24 cellular contexts compared by ENCODE assay signal in the genomic region with DNA sequence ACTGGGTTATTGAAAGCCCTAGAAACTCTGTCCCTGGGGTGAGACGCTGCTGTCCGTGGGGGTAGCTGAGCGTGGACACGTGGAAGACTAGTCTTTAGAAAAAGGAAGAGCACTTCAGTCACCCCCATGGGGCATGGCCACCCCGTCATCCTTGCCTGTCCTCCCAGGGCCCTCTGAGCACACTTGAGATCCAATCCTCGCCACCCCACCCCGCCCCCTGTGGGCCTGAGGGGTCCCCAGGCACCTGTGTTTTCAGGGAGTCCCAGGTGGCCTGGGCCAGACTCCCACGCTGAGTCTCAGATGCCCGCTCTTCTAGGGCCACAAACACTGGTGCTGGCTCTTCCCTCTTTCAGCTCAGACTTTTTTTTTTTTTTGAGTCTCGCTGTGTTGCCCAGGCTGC. TPM values are rescaled to one million over a fixed set of nuclear protein-coding genes. Genes with fewer than 3 reads are reported as not detected.
DNase-seq lines count a peak whose midpoint lies in the region; ATAC-seq and TF ChIP-seq lines count a peak whose summit lies in the region.
"Had no signal": no experiment of that assay in that cellular context is flagged by ENCODE, and none has a peak within 500 bp of the region (broad histone marks: within the 10 kb centered on the region; RNA-seq: fewer than 3 reads in every experiment).

No MANE protein-coding gene starts in this region.

- no peak overlapping the region for H3K27ac Mint-ChIP-seq in GM23338
- no peak overlapping the region for H3K27ac Mint-ChIP-seq in activated naive CD8-positive, alpha-beta T cell treated with anti-CD3 and anti-CD28 coated beads, Interleukin-2, amount 10 ng/mL, durations not matched to agents 7 days and 5 days
- H3K27ac Mint-ChIP-seq in naive thymus-derived CD8-positive, alpha-beta T cell = peak overlapping the region in 6 of 10 donors; percentile 6 to 63 (median 43)
- H3K27ac Mint-ChIP-seq: activated naive CD4-positive, alpha-beta T cell treated with anti-CD3 and anti-CD28 coated beads, Interleukin-2, amount 50 U/mL, for 72 hours; dendritic cell treated with granulocyte-macrophage colony-stimulating factor and Interleukin-4, amounts not matched to agents 40 ng/mL and 50 ng/mL, for 4 days; T-helper 2 cell treated with Interferon-gamma antibody and Interleukin-4, amounts not matched to agents 5 μg/mL and 100 μg/mL, for 36 hours had no signal

- H3K4me1 ChIP-seq in BLaER1 (peaks cover 92% of the 10 kb centered on the region), GM23338 (ENCODE audit: insufficient read depth) (peaks cover 13% of the 10 kb centered on the region; the same call in 1 of the 2 replicates), foreskin keratinocyte (no peaks in the 10 kb centered on the region), testis (peaks cover 3% of the 10 kb centered on the region)

- H3K27ac ChIP-seq in BLaER1 (no peak overlapping the region), GM23338 (ENCODE audit: low read depth) (no peak overlapping the region), foreskin keratinocyte (no peak overlapping the region), testis (no peak overlapping the region)
- H3K27ac ChIP-seq: brain microvascular endothelial cell, WERI-Rb-1 had no signal

- 88 to 90% methylated on average over 9 to 10 of the region's 10 CpGs for WGBS in testis, 2 donors

- peaks cover 40% of the 10 kb centered on the region for H3K79me2 ChIP-seq in GM23338 (replicated peaks; ENCODE audit: insufficient read depth)

- H3K9ac ChIP-seq in BLaER1 = no peak overlapping the region

- H3K9me2 ChIP-seq in GM23338 (ENCODE audit: insufficient read depth) = no peaks in the 10 kb centered on the region

- intact Hi-C loops in testis (cut with DNase I; ENCODE audit: low total_unique reads) = no loop called here

- TF ChIP-seq CTCF in GM23338 (conservative IDR thresholded peaks at IDR 0.05; ENCODE audit: low read depth in 2 of 2) (no peak), foreskin keratinocyte (conservative IDR thresholded peaks at IDR 0.05) (no peak), testis (IDR thresholded peaks at IDR 0.05) (no peak)

- H3K27me3 ChIP-seq in BLaER1 = peaks cover 49% of the 10 kb centered on the region
- H3K27me3 ChIP-seq in GM23338 (ENCODE audit: insufficient read depth) = no peaks in the 10 kb centered on the region
- H3K27me3 ChIP-seq in foreskin keratinocyte = no peaks in the 10 kb centered on the region
- H3K27me3 ChIP-seq in testis = no peaks in the 10 kb centered on the region

- peak overlapping the region; percentile 72; the same call in 1 of the 3 replicates for H3K4me3 Mint-ChIP-seq in GM23338
- H3K4me3 Mint-ChIP-seq in activated naive CD8-positive, alpha-beta T cell treated with anti-CD3 and anti-CD28 coated beads, Interleukin-2, amount 10 ng/mL, durations not matched to agents 7 days and 5 days = peak overlapping the region; percentile 14
- peak overlapping the region; percentile 4 to 83 (median 59) for H3K4me3 Mint-ChIP-seq in naive thymus-derived CD8-positive, alpha-beta T cell
- H3K4me3 Mint-ChIP-seq: dendritic cell treated with granulocyte-macrophage colony-stimulating factor and Interleukin-4, amounts not matched to agents 40 ng/mL and 50 ng/mL, for 4 days; T-helper 2 cell treated with Interferon-gamma antibody and Interleukin-4, amounts not matched to agents 5 μg/mL and 100 μg/mL, for 36 hours had no signal

- H4K20me1 ChIP-seq in BLaER1 = peaks cover 15% of the 10 kb centered on the region
- peaks cover 25% of the 10 kb centered on the region for H4K20me1 ChIP-seq in GM23338 (replicated peaks; ENCODE audit: insufficient read depth)

- H3K36me3 ChIP-seq in BLaER1 (no peaks in the 10 kb centered on the region; the same call in 1 of the 2 replicates), GM23338 (ENCODE audit: insufficient read depth) (no peaks in the 10 kb centered on the region), testis (ENCODE audit: low read depth, missing control alignments) (no peaks in the 10 kb centered on the region)
- H3K36me3 ChIP-seq: brain microvascular endothelial cell had no signal

- peaks cover 18% of the 10 kb centered on the region for H3K36me3 Mint-ChIP-seq in GM23338 (ENCODE audit: low read depth)
- no peaks in the 10 kb centered on the region for H3K36me3 Mint-ChIP-seq in activated naive CD8-positive, alpha-beta T cell treated with anti-CD3 and anti-CD28 coated beads, Interleukin-2, amount 10 ng/mL, durations not matched to agents 7 days and 5 days
- H3K36me3 Mint-ChIP-seq in naive thymus-derived CD8-positive, alpha-beta T cell = peaks cover 0 to 21% (median 0%) of the 10 kb centered on the region in 3 donors
- H3K36me3 Mint-ChIP-seq: activated naive CD4-positive, alpha-beta T cell treated with anti-CD3 and anti-CD28 coated beads, Interleukin-2, amount 50 U/mL, for 72 hours had no signal

- H3K4me3 ChIP-seq in BLaER1 (no peak overlapping the region), GM23338 (no peak overlapping the region), testis (no peak overlapping the region)

- DNase-seq in GM23338 (ENCODE audit: low spot score) (no peak), foreskin keratinocyte (no peak), DMS79 treated with DMSO at 0.1 percent for 48 hours (lab: John Stamatoyannopoulos, UW) (no peak), testis (no peak), GM03348 (ENCODE audit: low spot score) (no peak)
- no peak for DNase-seq in activated naive CD8-positive, alpha-beta T cell treated with anti-CD3 and anti-CD28 coated beads, Interleukin-2, amount 10 ng/mL, durations not matched to agents 7 days and 5 days
- DNase-seq in naive thymus-derived CD8-positive, alpha-beta T cell = no peak
- DNase-seq: activated CD4-positive, alpha-beta T cell treated with anti-CD3 and anti-CD28 coated beads, Interleukin-2, amount 50 U/mL, for 48 hours; activated T-cell treated with anti-CD3 and anti-CD28 coated beads for 4 hours; brain microvascular endothelial cell; H7; head of caudate nucleus; NCI-H1105; WERI-Rb-1 had no signal

- H3K4me2 ChIP-seq in BLaER1 (peak overlapping the region; percentile 90), GM23338 (no peak overlapping the region)

- TF ChIP-seq POLR2A in testis (IDR thresholded peaks at IDR 0.05) = no peak

- H3K4me1 Mint-ChIP-seq in GM23338 = peaks cover 16% of the 10 kb centered on the region
- peaks cover 8% of the 10 kb centered on the region for H3K4me1 Mint-ChIP-seq in activated naive CD8-positive, alpha-beta T cell treated with anti-CD3 and anti-CD28 coated beads, Interleukin-2, amount 10 ng/mL, durations not matched to agents 7 days and 5 days
- peaks cover 14 to 23% (median 20%) of the 10 kb centered on the region in 4 donors for H3K4me1 Mint-ChIP-seq in naive thymus-derived CD8-positive, alpha-beta T cell

- no peaks in the 10 kb centered on the region; the same call in 2 of the 3 replicates for H3K9me3 Mint-ChIP-seq in GM23338
- no peaks in the 10 kb centered on the region for H3K9me3 Mint-ChIP-seq in activated naive CD8-positive, alpha-beta T cell treated with anti-CD3 and anti-CD28 coated beads, Interleukin-2, amount 10 ng/mL, durations not matched to agents 7 days and 5 days
- H3K9me3 Mint-ChIP-seq in naive thymus-derived CD8-positive, alpha-beta T cell = no peaks in the 10 kb centered on the region
- H3K9me3 Mint-ChIP-seq: activated naive CD4-positive, alpha-beta T cell treated with anti-CD3 and anti-CD28 coated beads, Interleukin-2, amount 50 U/mL, for 72 hours; dendritic cell treated with granulocyte-macrophage colony-stimulating factor and Interleukin-4, amounts not matched to agents 40 ng/mL and 50 ng/mL, for 4 days; T-helper 2 cell treated with Interferon-gamma antibody and Interleukin-4, amounts not matched to agents 5 μg/mL and 100 μg/mL, for 36 hours had no signal

- H3K9me3 ChIP-seq in BLaER1 (no peaks in the 10 kb centered on the region), testis (no peaks in the 10 kb centered on the region)

- no peak overlapping the region for H2AFZ ChIP-seq in GM23338

- peaks cover 15% of the 10 kb centered on the region for H3K27me3 Mint-ChIP-seq in GM23338 (ENCODE audit: insufficient read depth, low read depth, poor library complexity)
- H3K27me3 Mint-ChIP-seq in activated naive CD8-positive, alpha-beta T cell treated with anti-CD3 and anti-CD28 coated beads, Interleukin-2, amount 10 ng/mL, durations not matched to agents 7 days and 5 days = peaks cover 6% of the 10 kb centered on the region
- peaks cover 0 to 6% (median 3%) of the 10 kb centered on the region in 5 donors for H3K27me3 Mint-ChIP-seq in naive thymus-derived CD8-positive, alpha-beta T cell

- POLR2A ChIA-PET in activated naive CD8-positive, alpha-beta T cell treated with anti-CD3 and anti-CD28 coated beads, Interleukin-2, amount 10 ng/mL, durations not matched to agents 7 days and 5 days (lab: Charles Lee) = no interaction called here
- POLR2A ChIA-PET in naive thymus-derived CD8-positive, alpha-beta T cell (lab: Charles Lee) = no interaction called here

- ATAC-seq in GM23338 = no peak
- no peak for ATAC-seq in activated naive CD8-positive, alpha-beta T cell treated with anti-CD3 and anti-CD28 coated beads, Interleukin-2, amount 10 ng/mL, durations not matched to agents 7 days and 5 days (ENCODE audit: low read depth)
- ATAC-seq in naive thymus-derived CD8-positive, alpha-beta T cell = no peak
- ATAC-seq in foreskin keratinocyte = no peak
- ATAC-seq: activated naive CD4-positive, alpha-beta T cell treated with anti-CD3 and anti-CD28 coated beads, Interleukin-2, amount 50 U/mL, for 72 hours; Panc1 had no signal

- peaks cover 13% of the 10 kb centered on the region for H3F3A ChIP-seq in GM23338 (replicated peaks; ENCODE audit: low read depth)

RNA-seq across cellular contexts. Expression of a gene that starts 2.5 kb away (rescaled TPM):
- 36.9 and 42.3 TPM in 2 replicates for total RNA-seq in GM23338 (2014; rRNA removed; shearing (Covaris generic))
- 22.5 and 26.2 TPM in 2 replicates for polyA plus RNA-seq in GM23338 (2016; fragmentation: Nextera tagmentation; extraction: Ambion mirVana)
- 10 to 100 TPM; 24.3 to 24.4 TPM for total RNA-seq in activated naive CD8-positive, alpha-beta T cell treated with anti-CD3 and anti-CD28 coated beads, Interleukin-2, amount 10 ng/mL, durations not matched to agents 7 days and 5 days
- 10 to 100 TPM; 29.8 to 33.9 TPM for total RNA-seq in naive thymus-derived CD8-positive, alpha-beta T cell
- 10 to 100 TPM in 1 of 3 donors, 1 to 10 TPM in 2; 7.8 to 11.3 (median 9.2) TPM for polyA plus RNA-seq in naive thymus-derived CD8-positive, alpha-beta T cell
- 26.0 and 28.3 TPM in 2 replicates for total RNA-seq in foreskin keratinocyte
- 23.7 and 27.3 TPM in 2 replicates for polyA plus RNA-seq in foreskin keratinocyte
- 100 to 1,000 TPM in 1 of 2 donors, 10 to 100 TPM in 1; 86.4 to 123 TPM for total RNA-seq in testis
- polyA plus RNA-seq in testis (ENCODE audit: insufficient read depth, low read depth, low replicate concordance) = 142 TPM

RNA-seq across cellular contexts. Expression of a gene that starts 33.6 kb away (rescaled TPM):
- total RNA-seq in GM23338 (2014; rRNA removed; shearing (Covaris generic)) = 2.8 and 5.1 TPM in 2 replicates
- polyA plus RNA-seq in GM23338 (2016; fragmentation: Nextera tagmentation; extraction: Ambion mirVana) (1.7 and 2.1 TPM in 2 replicates), foreskin keratinocyte (not detected in 2 replicates), testis (ENCODE audit: insufficient read depth, low read depth, low replicate concordance) (7.8 TPM)
- not detected for total RNA-seq in activated naive CD8-positive, alpha-beta T cell treated with anti-CD3 and anti-CD28 coated beads, Interleukin-2, amount 10 ng/mL, durations not matched to agents 7 days and 5 days
- total RNA-seq in naive thymus-derived CD8-positive, alpha-beta T cell = not detected
- not detected for polyA plus RNA-seq in naive thymus-derived CD8-positive, alpha-beta T cell
- total RNA-seq in foreskin keratinocyte (not detected in 2 replicates), testis (10 to 100 TPM; 16.9 to 18.1 TPM)
- total RNA-seq: activated naive CD4-positive, alpha-beta T cell treated with anti-CD3 and anti-CD28 coated beads, Interleukin-2, amount 50 U/mL, for 72 hours; endothelial cell of umbilical vein; LHCN-M2; liver; NCI-H460; omental fat pad had no signal
- polyA plus RNA-seq: endothelial cell of umbilical vein had no signal

RNA-seq across cellular contexts. Expression of a gene that starts 49.2 kb away (rescaled TPM):
- 0.16 TPM in 1 of 2 replicates, not detected in the other for total RNA-seq in GM23338 (2014; rRNA removed; shearing (Covaris generic))
- polyA plus RNA-seq in GM23338 (2016; fragmentation: Nextera tagmentation; extraction: Ambion mirVana) (0.21 and 0.24 TPM in 2 replicates), foreskin keratinocyte (0.01 TPM in 1 of 2 replicates, not detected in the other), testis (ENCODE audit: insufficient read depth, low read depth, low replicate concordance) (24.9 TPM)
- not detected for total RNA-seq in activated naive CD8-positive, alpha-beta T cell treated with anti-CD3 and anti-CD28 coated beads, Interleukin-2, amount 10 ng/mL, durations not matched to agents 7 days and 5 days
- total RNA-seq in naive thymus-derived CD8-positive, alpha-beta T cell = not detected
- polyA plus RNA-seq in naive thymus-derived CD8-positive, alpha-beta T cell = not detected
- total RNA-seq in foreskin keratinocyte (0.03 and 0.07 TPM in 2 replicates), testis (10 to 100 TPM; 16.4 to 25.5 TPM)
- total RNA-seq: activated naive CD4-positive, alpha-beta T cell treated with anti-CD3 and anti-CD28 coated beads, Interleukin-2, amount 50 U/mL, for 72 hours; endothelial cell of umbilical vein; H7; LHCN-M2; NCI-H460 had no signal
- polyA plus RNA-seq: endothelial cell of umbilical vein had no signal

Comparison
In these comparisons a context has a peak if more than half of its experiments do, and no peak if none do; other contexts are left out.
1. H3K27ac Mint-ChIP-seq: peak in naive thymus-derived CD8-positive, alpha-beta T cell (6 of 10); none in GM23338 (single experiment) and activated naive CD8-positive, alpha-beta T cell treated with anti-CD3 and anti-CD28 coated beads, Interleukin-2, amount 10 ng/mL, durations not matched to agents 7 days and 5 days (single experiment).
2. H3K4me3 Mint-ChIP-seq: peak in every context shown above with its lines; median percentile 72 in GM23338; 59 in naive thymus-derived CD8-positive, alpha-beta T cell; 14 in activated naive CD8-positive, alpha-beta T cell treated with anti-CD3 and anti-CD28 coated beads, Interleukin-2, amount 10 ng/mL, durations not matched to agents 7 days and 5 days.
3. RNA of a gene that starts 49.2 kb away (total RNA-seq): 16.4 to 25.5 TPM in testis; 0.03 to 0.07 TPM in foreskin keratinocyte, 0.16 TPM in GM23338, not detected in activated naive CD8-positive, alpha-beta T cell treated with anti-CD3 and anti-CD28 coated beads, Interleukin-2, amount 10 ng/mL, durations not matched to agents 7 days and 5 days and not detected in naive thymus-derived CD8-positive, alpha-beta T cell; every median in the first group is over 10 times any median in the second.